8 cellular contexts compared by ENCODE assay signal in the genomic region with DNA sequence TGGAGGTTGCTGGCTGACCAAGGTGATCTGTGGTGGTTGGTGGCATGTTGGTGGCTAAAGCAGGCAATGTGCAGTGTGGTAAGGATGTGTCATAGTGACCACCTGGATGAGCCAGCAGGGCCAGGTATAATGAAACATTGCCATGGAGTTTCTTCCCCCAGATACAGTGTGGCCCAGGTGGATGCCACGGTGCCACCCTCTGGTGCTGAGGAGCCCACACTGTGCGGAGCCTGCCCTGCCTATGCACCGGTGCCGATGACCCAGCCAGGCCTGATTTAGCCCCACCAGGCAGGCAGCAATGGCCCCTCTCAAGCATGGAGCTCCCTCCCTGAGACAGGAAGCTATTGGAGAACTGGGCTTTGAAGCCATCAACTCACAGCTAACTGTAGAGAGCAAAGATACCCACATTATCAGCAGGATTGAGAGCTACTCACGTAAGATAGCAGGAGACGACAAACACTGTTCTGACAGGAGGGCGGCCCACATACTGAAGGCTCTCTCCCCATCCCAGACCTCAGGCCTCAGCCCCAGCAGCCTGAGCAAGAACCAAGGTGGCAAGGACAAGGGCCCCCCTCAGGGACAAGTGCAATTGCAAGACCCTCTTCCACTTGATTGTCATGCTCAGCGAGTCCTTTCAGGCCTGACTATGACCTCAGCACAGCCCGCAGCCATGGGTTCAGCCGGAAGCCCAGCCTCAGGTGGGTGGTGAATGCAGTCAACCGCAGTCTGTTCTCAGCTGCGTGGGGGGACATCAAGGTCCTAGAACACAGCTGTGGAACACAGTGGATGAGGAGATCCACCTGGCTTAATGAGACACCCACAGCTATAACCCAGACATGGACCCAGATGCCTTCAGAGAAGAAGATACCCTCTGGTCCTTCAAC.
A peak's percentile ranks its signal among the peaks of the same experiment; 100 is the strongest.
DNase-seq lines count a peak whose midpoint lies in the region; ATAC-seq and TF ChIP-seq lines count a peak whose summit lies in the region.

No MANE protein-coding gene starts in this region.

- H3K4me1 ChIP-seq in foreskin keratinocyte = peaks cover 10% of the 10 kb centered on the region

- H3K4me1 Mint-ChIP-seq in activated B cell treated with CpG ODN at 0.5 μM for 24 hours = peaks cover 49% of the 10 kb centered on the region

- peak; percentile 46 for DNase-seq in activated B cell treated with CpG ODN at 0.5 μM for 24 hours
- peak; percentile 82 for DNase-seq in germinal center (ENCODE audit: low spot score)
- DNase-seq in ACHN = no peak
- no peak for DNase-seq in COLO829 (ENCODE audit: low spot score)
- no peak for DNase-seq in foreskin keratinocyte
- DNase-seq in NCI-H774 (lab: John Stamatoyannopoulos, UW) = no peak

- in situ Hi-C loops in ACHN (cut with HindIII; ENCODE audit: low pct_ligation_motif_present, low pct_unique_long_range_greater_than_20kb, low sequenced_read_pairs) = no loop called here

- peak overlapping the region; percentile 74 for H3K27ac Mint-ChIP-seq in activated B cell treated with CpG ODN at 0.5 μM for 24 hours

- H3K27ac ChIP-seq in foreskin keratinocyte = no peak overlapping the region

- no peaks in the 10 kb centered on the region for H3K27me3 Mint-ChIP-seq in activated B cell treated with CpG ODN at 0.5 μM for 24 hours

- peak; percentile 91 for ATAC-seq in HG02678 (IDR thresholded peaks at IDR 0.05; ENCODE audit: unreplicated experiment)
- ATAC-seq in activated B cell treated with CpG ODN at 0.5 μM for 24 hours (ENCODE audit: low read depth) = peak; percentile 90
- ATAC-seq in foreskin keratinocyte = no peak

- TF ChIP-seq POLR2A in GM15510 (IDR thresholded peaks at IDR 0.05; ENCODE audit: borderline replicate concordance, extremely low read depth, insufficient read length) = peak; percentile 30

- no peak for TF ChIP-seq CTCF in activated B cell treated with CpG ODN at 0.5 μM for 24 hours (IDR thresholded peaks at IDR 0.05)
- no peak for TF ChIP-seq CTCF in foreskin keratinocyte (conservative IDR thresholded peaks at IDR 0.05)

- H3K27me3 ChIP-seq in foreskin keratinocyte = no peaks in the 10 kb centered on the region

- H3K36me3 Mint-ChIP-seq in activated B cell treated with CpG ODN at 0.5 μM for 24 hours (ENCODE audit: low read depth) = no peaks in the 10 kb centered on the region

- H3K9me3 Mint-ChIP-seq in activated B cell treated with CpG ODN at 0.5 μM for 24 hours = peaks cover 4% of the 10 kb centered on the region

- intact Hi-C loops in activated B cell treated with CpG ODN at 0.5 μM for 24 hours (cut with micrococcal nuclease) = loop anchor here (1.0 to 5.0 kb wide), 6 partner anchors 13 to 437 kb away; a partner anchor contains a TSS

- CTCF ChIA-PET in activated B cell treated with CpG ODN at 0.5 μM for 24 hours (lab: Charles Lee) = interaction anchor here (0.9 to 1.6 kb wide), 5 partner anchors 11 to 88 kb away, joined by 3 to 7 read pairs (median 4); no protein-coding TSS in a partner anchor

- POLR2A ChIA-PET in activated B cell treated with CpG ODN at 0.5 μM for 24 hours (lab: Charles Lee) = interaction anchor here (0.6 to 4.6 kb wide), 14 partner anchors 11 to 93 kb away, joined by 3 to 60 read pairs (median 4); a partner anchor contains a TSS

- H3K4me3 Mint-ChIP-seq in activated B cell treated with CpG ODN at 0.5 μM for 24 hours = peak overlapping the region; percentile 56

Comparison
In these comparisons a context has a peak if more than half of its experiments do, and no peak if none do; other contexts are left out.
1. DNase-seq: peak in activated B cell treated with CpG ODN at 0.5 μM for 24 hours (single experiment) and germinal center (single experiment); none in ACHN (single experiment), COLO829 (single experiment), foreskin keratinocyte (0 of 2) and NCI-H774 (single experiment).